In genomic region chr10:58436071-58436470, GRCh38 we compare ENCODE assay signal across 10 cellular contexts. TPM values are rescaled to one million over a fixed set of nuclear protein-coding genes. Genes with fewer than 3 reads are reported as not detected.
DNase-seq lines count a peak whose midpoint lies in the region; ATAC-seq and TF ChIP-seq lines count a peak whose summit lies in the region.
"Had no signal": no experiment of that assay in that cellular context is flagged by ENCODE, and none has a peak within 500 bp of the region (broad histone marks: within the 10 kb centered on the region; RNA-seq: fewer than 3 reads in every experiment).

No MANE protein-coding gene starts in this region.

- no peak overlapping the region for H3K4me3 Mint-ChIP-seq in chondrocyte (ENCODE audit: unreplicated experiment)

- no peak overlapping the region for H2AFZ ChIP-seq in GM23248
- no peak overlapping the region for H2AFZ ChIP-seq in osteoblast (ENCODE audit: low read length)

- peaks cover 53% of the 10 kb centered on the region for H3K4me1 Mint-ChIP-seq in chondrocyte (ENCODE audit: low read depth)

- peaks cover 48% of the 10 kb centered on the region for H3K4me1 ChIP-seq in GM23248 (ENCODE audit: insufficient read depth)
- peaks cover 48% of the 10 kb centered on the region for H3K4me1 ChIP-seq in osteoblast (ENCODE audit: insufficient read depth, low read length)
- no peaks in the 10 kb centered on the region for H3K4me1 ChIP-seq in right atrium auricular region

- H3K27me3 ChIP-seq in GM23248 (replicated peaks; ENCODE audit: insufficient read depth) (no peaks in the 10 kb centered on the region), osteoblast (ENCODE audit: insufficient read depth, low read length) (no peaks in the 10 kb centered on the region), right atrium auricular region (no peaks in the 10 kb centered on the region)
- H3K27me3 ChIP-seq: esophagus squamous epithelium had no signal

- H4K20me1 ChIP-seq in GM23248 (ENCODE audit: insufficient read depth), result no peaks in the 10 kb centered on the region
- H4K20me1 ChIP-seq in osteoblast (ENCODE audit: insufficient read depth, low read length), result no peaks in the 10 kb centered on the region

- TF ChIP-seq POLR2A in NB4 (IDR thresholded peaks at IDR 0.05; ENCODE audit: extremely low read depth, insufficient read length), result no peak

- peak overlapping the region; percentile 96 for H3K27ac Mint-ChIP-seq in chondrocyte (ENCODE audit: unreplicated experiment)

- H3K79me2 ChIP-seq in GM23248 (ENCODE audit: insufficient read depth) (no peaks in the 10 kb centered on the region), osteoblast (ENCODE audit: insufficient read depth, low read length) (no peaks in the 10 kb centered on the region)

- H3K9me3 ChIP-seq in GM23248 (ENCODE audit: low read depth) (no peaks in the 10 kb centered on the region), osteoblast (ENCODE audit: low read depth, low read length) (peaks cover 3% of the 10 kb centered on the region), right atrium auricular region (peaks cover 0 to 8% of the 10 kb centered on the region in 2 donors)
- H3K9me3 ChIP-seq: esophagus squamous epithelium had no signal

- peaks cover 6% of the 10 kb centered on the region for H3K36me3 Mint-ChIP-seq in chondrocyte (ENCODE audit: low read depth)

- H3F3A ChIP-seq in GM23248 (ENCODE audit: insufficient read depth), result peaks cover 37% of the 10 kb centered on the region

- H3K36me3 ChIP-seq in GM23248 (ENCODE audit: low read depth), result no peaks in the 10 kb centered on the region
- no peaks in the 10 kb centered on the region for H3K36me3 ChIP-seq in osteoblast (ENCODE audit: insufficient read depth, low read length)
- H3K36me3 ChIP-seq in right atrium auricular region, result no peaks in the 10 kb centered on the region
- H3K36me3 ChIP-seq: esophagus squamous epithelium had no signal

- H3K4me3 ChIP-seq in GM23248 (peak overlapping the region; percentile 27; the same call in 1 of the 2 replicates), NB4 (ENCODE audit: low read depth, low read length) (no peak overlapping the region), osteoblast (ENCODE audit: insufficient read depth, low read length) (no peak overlapping the region), right atrium auricular region (no peak overlapping the region)
- H3K4me3 ChIP-seq: esophagus squamous epithelium had no signal

- TF ChIP-seq CTCF in NB4 (IDR thresholded peaks at IDR 0.05; ENCODE audit: low read depth, low read length) (no peak), chondrocyte (IDR thresholded peaks at IDR 0.05) (no peak), osteoblast (IDR thresholded peaks at IDR 0.05; ENCODE audit: extremely low read depth, low read depth, low read length) (no peak), right atrium auricular region (IDR thresholded peaks at IDR 0.05) (no peak)

- peak overlapping the region; percentile 57 for H3K4me2 ChIP-seq in GM23248 (ENCODE audit: unreplicated experiment)
- H3K4me2 ChIP-seq in osteoblast (ENCODE audit: insufficient read depth, low read length), result peak overlapping the region; percentile 61

- H3K27ac ChIP-seq in GM23248 (peak overlapping the region; percentile 92), osteoblast (ENCODE audit: low read depth, low read length) (peak overlapping the region; percentile 97), right atrium auricular region (peak overlapping the region in 1 of 2 donors; percentile 54)

- no peak for ATAC-seq in GM19397 (IDR thresholded peaks at IDR 0.05; ENCODE audit: unreplicated experiment)

- H3K9ac ChIP-seq in GM23248, result peak overlapping the region; percentile 59

- in situ Hi-C loops in GM23248 (cut with MboI), result no loop called here

- 56 to 64% methylated on average over 4 of the region's 4 CpGs for WGBS in GM23248 (ENCODE audit: low coverage in 1 of 2, low lambda C conversion rate in 2 of 2, missing lambda C conversion rate in 2 of 2), 2 experiments

- peaks cover 14% of the 10 kb centered on the region for H3K9me3 Mint-ChIP-seq in chondrocyte (ENCODE audit: low read depth)

- H3K9me2 ChIP-seq in GM23248 (ENCODE audit: insufficient read depth), result no peaks in the 10 kb centered on the region

- H3K27me3 Mint-ChIP-seq in chondrocyte (ENCODE audit: low read depth), result no peaks in the 10 kb centered on the region

- no peak for DNase-seq in GM23248
- peak; percentile 5 for DNase-seq in NB4 (ENCODE audit: low read depth)
- DNase-seq in chondrocyte (ENCODE audit: low spot score), result no peak
- no peak for DNase-seq in osteoblast (ENCODE audit: insufficient read length, low spot score, missing footprints)
- no peak for DNase-seq in GM03348 (ENCODE audit: low spot score)
- DNase-seq in right atrium auricular region (ENCODE audit: low spot score), result no peak
- DNase-seq: activated CD4-positive, CD25-positive, alpha-beta regulatory T cell; activated naive CD4-positive, alpha-beta T cell; esophagus squamous epithelium had no signal

RNA-seq across cellular contexts. Expression of gene TFAM, which starts 50.9 kb away (rescaled TPM):
- total RNA-seq in GM23248 (2014; rRNA removed; shearing (Covaris generic)), result 12.5 and 20.0 TPM in 2 replicates
- polyA plus RNA-seq in GM23248 (2016; fragmentation: Nextera tagmentation; extraction: Ambion mirVana), result 17.8 and 20.6 TPM in 2 replicates
- total RNA-seq in chondrocyte (14.8 to 16.1 TPM (median 15.5 TPM) in 3 replicates), osteoblast (18.8 and 19.7 TPM in 2 replicates), right atrium auricular region (10 to 100 TPM; 15.1 to 17.7 TPM)
